7 cellular contexts compared by ENCODE assay signal in genomic region chr7:97928844-97929243, GRCh38. TPM values are rescaled to one million over a fixed set of nuclear protein-coding genes. Genes with fewer than 3 reads are reported as not detected.
DNase-seq lines count a peak whose midpoint lies in the region; ATAC-seq and TF ChIP-seq lines count a peak whose summit lies in the region.
"Not testable (repeated sequence)": the region's sequence is repeated elsewhere in the genome, so short reads cannot be mapped to it uniquely, and the experiment has no call there.

No MANE protein-coding gene starts in this region.

- not testable (repeated sequence) for DNase-seq in GM23338 (ENCODE audit: low spot score); T-cell; activated CD4-positive, alpha-beta memory T cell treated with anti-CD3 and anti-CD28 coated beads, Interleukin-2, amount 10 ng/mL, durations not matched to agents 7 days and 5 days; activated naive CD4-positive, alpha-beta T cell treated with anti-CD3 and anti-CD28 coated beads, Interleukin-2, amount 10 ng/mL, durations not matched to agents 7 days and 5 days; chondrocyte (ENCODE audit: low spot score); naive thymus-derived CD4-positive, alpha-beta T cell; stimulated activated effector memory CD8-positive, alpha-beta T cell treated with anti-CD3 and anti-CD28 coated beads, Interleukin-12 subunit alpha, Interleukin-12 subunit beta, amount 100 ng/mL, for 72 hours (ENCODE audit: low spot score in 2 of 2)

- H3F3A ChIP-seq in GM23338 (replicated peaks; ENCODE audit: low read depth): not testable (repeated sequence)

- peaks cover 24% of the 10 kb centered on the region; the same call in 2 of the 3 replicates for H3K4me1 Mint-ChIP-seq in GM23338
- H3K4me1 Mint-ChIP-seq in T-cell; activated CD4-positive, alpha-beta memory T cell treated with anti-CD3 and anti-CD28 coated beads, Interleukin-2, amount 10 ng/mL, durations not matched to agents 7 days and 5 days; activated naive CD4-positive, alpha-beta T cell treated with anti-CD3 and anti-CD28 coated beads, Interleukin-2, amount 10 ng/mL, durations not matched to agents 7 days and 5 days; chondrocyte (ENCODE audit: low read depth): not testable (repeated sequence)
- H3K4me1 Mint-ChIP-seq in naive thymus-derived CD4-positive, alpha-beta T cell: peaks cover 4 to 12% (median 5%) of the 10 kb centered on the region in 7 donors
- peaks cover 10% of the 10 kb centered on the region for H3K4me1 Mint-ChIP-seq in stimulated activated effector memory CD8-positive, alpha-beta T cell treated with anti-CD3 and anti-CD28 coated beads, Interleukin-12 subunit alpha, Interleukin-12 subunit beta, amount 100 ng/mL, for 72 hours

- not testable (repeated sequence) for H3K9me3 Mint-ChIP-seq in GM23338; T-cell; activated CD4-positive, alpha-beta memory T cell treated with anti-CD3 and anti-CD28 coated beads, Interleukin-2, amount 10 ng/mL, durations not matched to agents 7 days and 5 days; activated naive CD4-positive, alpha-beta T cell treated with anti-CD3 and anti-CD28 coated beads, Interleukin-2, amount 10 ng/mL, durations not matched to agents 7 days and 5 days; chondrocyte (ENCODE audit: low read depth); naive thymus-derived CD4-positive, alpha-beta T cell; stimulated activated effector memory CD8-positive, alpha-beta T cell treated with anti-CD3 and anti-CD28 coated beads, Interleukin-12 subunit alpha, Interleukin-12 subunit beta, amount 100 ng/mL, for 72 hours

- not testable (repeated sequence) for H4K20me1 ChIP-seq in GM23338 (replicated peaks; ENCODE audit: insufficient read depth)

- H3K36me3 ChIP-seq in GM23338 (ENCODE audit: insufficient read depth); naive thymus-derived CD4-positive, alpha-beta T cell (ENCODE audit: control insufficient read depth in 2 of 3, insufficient read depth in 3 of 3, low read length in 3 of 3): not testable (repeated sequence)

- not testable (repeated sequence) for H3K27me3 ChIP-seq in GM23338 (ENCODE audit: insufficient read depth); naive thymus-derived CD4-positive, alpha-beta T cell (ENCODE audit: control insufficient read depth in 2 of 2, insufficient read depth in 2 of 2, low read length in 2 of 2)

- intact Hi-C loops in naive thymus-derived CD4-positive, alpha-beta T cell (cut with micrococcal nuclease): loop anchor here (1.0 kb wide), 1 partner anchor 57 kb away; the partner anchor contains the start of gene ASNS (in 2 of the 2)

- not testable (repeated sequence) for H3K36me3 Mint-ChIP-seq in GM23338 (ENCODE audit: low read depth); T-cell; activated CD4-positive, alpha-beta memory T cell treated with anti-CD3 and anti-CD28 coated beads, Interleukin-2, amount 10 ng/mL, durations not matched to agents 7 days and 5 days (ENCODE audit: low read depth); activated naive CD4-positive, alpha-beta T cell treated with anti-CD3 and anti-CD28 coated beads, Interleukin-2, amount 10 ng/mL, durations not matched to agents 7 days and 5 days; chondrocyte (ENCODE audit: low read depth); naive thymus-derived CD4-positive, alpha-beta T cell; stimulated activated effector memory CD8-positive, alpha-beta T cell treated with anti-CD3 and anti-CD28 coated beads, Interleukin-12 subunit alpha, Interleukin-12 subunit beta, amount 100 ng/mL, for 72 hours

- H3K9me2 ChIP-seq in GM23338 (ENCODE audit: insufficient read depth): not testable (repeated sequence)

- not testable (repeated sequence) for H3K27ac ChIP-seq in GM23338 (ENCODE audit: low read depth); naive thymus-derived CD4-positive, alpha-beta T cell (ENCODE audit: low read depth, low read length)

- H3K27me3 Mint-ChIP-seq in GM23338 (ENCODE audit: insufficient read depth, low read depth, poor library complexity) (peaks cover 18% of the 10 kb centered on the region), T-cell (peaks cover 0 to 11% of the 10 kb centered on the region in 2 donors)
- H3K27me3 Mint-ChIP-seq in activated CD4-positive, alpha-beta memory T cell treated with anti-CD3 and anti-CD28 coated beads, Interleukin-2, amount 10 ng/mL, durations not matched to agents 7 days and 5 days; chondrocyte (ENCODE audit: low read depth): not testable (repeated sequence)
- H3K27me3 Mint-ChIP-seq in activated naive CD4-positive, alpha-beta T cell treated with anti-CD3 and anti-CD28 coated beads, Interleukin-2, amount 10 ng/mL, durations not matched to agents 7 days and 5 days: peaks cover 27% of the 10 kb centered on the region
- H3K27me3 Mint-ChIP-seq in naive thymus-derived CD4-positive, alpha-beta T cell: peaks cover 0 to 13% (median 0%) of the 10 kb centered on the region in 5 donors

- POLR2A ChIA-PET in T-cell (lab: Charles Lee); activated CD4-positive, alpha-beta memory T cell treated with anti-CD3 and anti-CD28 coated beads, Interleukin-2, amount 10 ng/mL, durations not matched to agents 7 days and 5 days (lab: Charles Lee); naive thymus-derived CD4-positive, alpha-beta T cell (lab: Charles Lee): not testable (repeated sequence)

- not testable (repeated sequence) for H3K4me3 ChIP-seq in GM23338; naive thymus-derived CD4-positive, alpha-beta T cell (ENCODE audit: low read length)

- not testable (repeated sequence) for TF ChIP-seq CTCF in GM23338 (conservative IDR thresholded peaks at IDR 0.05; ENCODE audit: low read depth in 2 of 2); chondrocyte (IDR thresholded peaks at IDR 0.05)

- H3K27ac Mint-ChIP-seq in GM23338; T-cell; activated CD4-positive, alpha-beta memory T cell treated with anti-CD3 and anti-CD28 coated beads, Interleukin-2, amount 10 ng/mL, durations not matched to agents 7 days and 5 days; activated naive CD4-positive, alpha-beta T cell treated with anti-CD3 and anti-CD28 coated beads, Interleukin-2, amount 10 ng/mL, durations not matched to agents 7 days and 5 days; chondrocyte (ENCODE audit: unreplicated experiment); stimulated activated effector memory CD8-positive, alpha-beta T cell treated with anti-CD3 and anti-CD28 coated beads, Interleukin-12 subunit alpha, Interleukin-12 subunit beta, amount 100 ng/mL, for 72 hours: not testable (repeated sequence)
- peak overlapping the region in 1 of 9 donors; percentile 51 for H3K27ac Mint-ChIP-seq in naive thymus-derived CD4-positive, alpha-beta T cell

- H3K79me2 ChIP-seq in GM23338 (replicated peaks; ENCODE audit: insufficient read depth): not testable (repeated sequence)

- ATAC-seq in GM23338; T-cell (replicated peaks in 1 of 4); naive thymus-derived CD4-positive, alpha-beta T cell; stimulated activated effector memory CD8-positive, alpha-beta T cell treated with anti-CD3 and anti-CD28 coated beads, Interleukin-12 subunit alpha, Interleukin-12 subunit beta, amount 100 ng/mL, for 72 hours: not testable (repeated sequence)

- H3K4me2 ChIP-seq in GM23338: not testable (repeated sequence)

- not testable (repeated sequence) for H3K4me1 ChIP-seq in GM23338 (ENCODE audit: insufficient read depth); naive thymus-derived CD4-positive, alpha-beta T cell (ENCODE audit: control insufficient read depth in 2 of 2, insufficient read depth in 2 of 2, low read length in 2 of 2)

- not testable (repeated sequence) for H3K9me3 ChIP-seq in naive thymus-derived CD4-positive, alpha-beta T cell (ENCODE audit: control insufficient read depth in 2 of 3, low read length in 3 of 3)

- H2AFZ ChIP-seq in GM23338: not testable (repeated sequence)

- CTCF ChIA-PET in T-cell (lab: Charles Lee): interaction anchor here in 1 of 2 donors (0.6 kb wide), 1 partner anchor 1243 kb away, joined by 3 read pairs; no protein-coding TSS in a partner anchor
- CTCF ChIA-PET in activated CD4-positive, alpha-beta memory T cell treated with anti-CD3 and anti-CD28 coated beads, Interleukin-2, amount 10 ng/mL, durations not matched to agents 7 days and 5 days (lab: Charles Lee); activated naive CD4-positive, alpha-beta T cell treated with anti-CD3 and anti-CD28 coated beads, Interleukin-2, amount 10 ng/mL, durations not matched to agents 7 days and 5 days (lab: Charles Lee); naive thymus-derived CD4-positive, alpha-beta T cell (lab: Charles Lee): not testable (repeated sequence)

- H3K4me3 Mint-ChIP-seq in GM23338 (peak overlapping the region; percentile 69; the same call in 2 of the 3 replicates), T-cell (peak overlapping the region; percentile 62 to 70 (median 66)), chondrocyte (ENCODE audit: unreplicated experiment) (peak overlapping the region; percentile 58)
- peak overlapping the region; percentile 55 for H3K4me3 Mint-ChIP-seq in activated CD4-positive, alpha-beta memory T cell treated with anti-CD3 and anti-CD28 coated beads, Interleukin-2, amount 10 ng/mL, durations not matched to agents 7 days and 5 days
- H3K4me3 Mint-ChIP-seq in activated naive CD4-positive, alpha-beta T cell treated with anti-CD3 and anti-CD28 coated beads, Interleukin-2, amount 10 ng/mL, durations not matched to agents 7 days and 5 days: peak overlapping the region; percentile 58
- peak overlapping the region; percentile 38 to 82 (median 73) for H3K4me3 Mint-ChIP-seq in naive thymus-derived CD4-positive, alpha-beta T cell
- H3K4me3 Mint-ChIP-seq in stimulated activated effector memory CD8-positive, alpha-beta T cell treated with anti-CD3 and anti-CD28 coated beads, Interleukin-12 subunit alpha, Interleukin-12 subunit beta, amount 100 ng/mL, for 72 hours: peak overlapping the region; percentile 54

RNA-seq across cellular contexts. Expression of gene ASNS, which starts 56.6 kb away (rescaled TPM):
- total RNA-seq in GM23338 (2014; rRNA removed; shearing (Covaris generic)): 166 and 183 TPM in 2 replicates
- polyA plus RNA-seq in GM23338 (2016; fragmentation: Nextera tagmentation; extraction: Ambion mirVana): 154 and 163 TPM in 2 replicates
- total RNA-seq in T-cell (10 to 100 TPM; 15.4 to 46.0 (median 27.7) TPM), chondrocyte (28.4 to 238 TPM (median 216 TPM) in 3 replicates)
- total RNA-seq in activated CD4-positive, alpha-beta memory T cell treated with anti-CD3 and anti-CD28 coated beads, Interleukin-2, amount 10 ng/mL, durations not matched to agents 7 days and 5 days: 10 to 100 TPM; 86.7 to 95.5 TPM
- total RNA-seq in naive thymus-derived CD4-positive, alpha-beta T cell: 10 to 100 TPM; 23.1 to 49.3 (median 31.8) TPM
- 10 to 100 TPM; 30.4 to 38.4 TPM for polyA plus RNA-seq in naive thymus-derived CD4-positive, alpha-beta T cell
